Comparison of ENCODE assay signal across 8 cellular contexts in the genomic region with DNA sequence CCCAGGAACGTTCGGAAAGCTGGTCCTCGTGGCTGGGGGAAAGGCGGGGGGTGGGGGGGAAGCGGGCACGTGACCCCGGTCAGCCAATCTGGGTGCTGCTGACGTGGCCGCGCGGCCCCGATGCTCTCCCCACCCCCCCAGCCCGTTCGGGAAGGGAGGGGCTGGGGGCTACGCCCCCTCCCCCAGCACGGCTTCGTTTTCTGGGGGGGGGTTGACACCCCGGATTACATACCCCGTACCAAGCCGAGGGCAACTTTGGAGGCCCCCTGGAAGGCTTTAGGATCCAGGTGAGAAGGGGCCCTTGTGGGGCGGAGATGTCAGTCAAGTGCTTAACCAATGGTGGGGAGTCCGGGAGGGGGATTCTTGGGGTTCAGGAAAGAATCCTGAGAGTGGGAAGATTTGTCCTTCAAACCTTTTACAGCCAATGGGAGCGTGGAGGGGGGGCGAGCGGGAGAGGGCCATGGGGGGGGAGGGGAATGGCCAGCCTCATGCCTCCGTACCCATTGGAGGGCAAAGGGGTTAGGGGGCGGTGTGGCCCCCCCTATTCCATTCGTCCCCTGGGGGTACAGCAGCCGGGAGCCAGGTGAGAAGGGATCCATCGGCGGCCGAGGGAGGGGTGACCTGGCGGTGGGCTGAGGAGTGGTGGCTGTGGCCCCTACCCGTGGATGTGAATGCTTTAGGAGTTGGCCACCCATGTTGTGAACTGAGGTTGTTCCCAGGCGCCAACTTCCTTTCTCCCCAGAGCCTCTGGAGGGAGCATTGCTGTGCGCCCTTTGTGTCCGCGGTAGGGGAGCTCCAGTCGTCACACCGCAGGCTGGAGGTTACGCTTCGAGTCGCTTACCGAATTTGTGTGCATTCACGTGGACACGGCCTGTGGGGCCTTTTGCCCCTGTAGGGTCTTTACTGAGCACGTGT. TPM values are rescaled to one million over a fixed set of nuclear protein-coding genes. Genes with fewer than 3 reads are reported as not detected.
A peak's percentile ranks its signal among the peaks of the same experiment; 100 is the strongest.
DNase-seq lines count a peak whose midpoint lies in the region; ATAC-seq and TF ChIP-seq lines count a peak whose summit lies in the region.

No MANE protein-coding gene starts in this region.

- ATAC-seq in HG02973 (IDR thresholded peaks at IDR 0.05; ENCODE audit: unreplicated experiment) (peak; percentile 1), lower lobe of right lung (peak; percentile 56 to 61), HG03378 (IDR thresholded peaks at IDR 0.05; ENCODE audit: unreplicated experiment) (no peak)

- peak; percentile 95 for DNase-seq in GM03348 (ENCODE audit: low spot score)
- DNase-seq in NCI-H69 (lab: John Stamatoyannopoulos, UW), result peak; percentile 97
- DNase-seq in activated CD4-positive, alpha-beta memory T cell treated with anti-CD3 and anti-CD28 coated beads, Interleukin-2, amount 10 ng/mL, durations not matched to agents 7 days and 5 days, result peak; percentile 71
- DNase-seq in ecto neural progenitor cell (ENCODE audit: low spot score), result peak; percentile 86
- peak; percentile 83 for DNase-seq in lower lobe of right lung
- DNase-seq in stimulated activated CD4-positive, alpha-beta T cell treated with anti-CD3 and anti-CD28 coated beads, TNF-alpha, amount 100 ng/mL, for 48 hours (ENCODE audit: low read depth in 3 of 3), result peak in 2 of 3 donors; percentile 64 to 72

- peaks cover 16% of the 10 kb centered on the region for H3K4me1 ChIP-seq in lower lobe of right lung

- peak overlapping the region; percentile 96 for H3K4me3 ChIP-seq in lower lobe of right lung

- no peaks in the 10 kb centered on the region for H3K27me3 Mint-ChIP-seq in activated CD4-positive, alpha-beta memory T cell treated with anti-CD3 and anti-CD28 coated beads, Interleukin-2, amount 10 ng/mL, durations not matched to agents 7 days and 5 days

- peaks cover 16% of the 10 kb centered on the region for H3K36me3 ChIP-seq in lower lobe of right lung

- H3K27ac Mint-ChIP-seq in activated CD4-positive, alpha-beta memory T cell treated with anti-CD3 and anti-CD28 coated beads, Interleukin-2, amount 10 ng/mL, durations not matched to agents 7 days and 5 days, result peak overlapping the region; percentile 98

- peaks cover 49% of the 10 kb centered on the region for H3K36me3 Mint-ChIP-seq in activated CD4-positive, alpha-beta memory T cell treated with anti-CD3 and anti-CD28 coated beads, Interleukin-2, amount 10 ng/mL, durations not matched to agents 7 days and 5 days (ENCODE audit: low read depth)

- no peaks in the 10 kb centered on the region for H3K9me3 ChIP-seq in lower lobe of right lung

- peak overlapping the region; percentile 97 for H3K4me3 Mint-ChIP-seq in activated CD4-positive, alpha-beta memory T cell treated with anti-CD3 and anti-CD28 coated beads, Interleukin-2, amount 10 ng/mL, durations not matched to agents 7 days and 5 days

- intact Hi-C loops in lower lobe of right lung (cut with DNase I), result no loop called here

- H3K27ac ChIP-seq in lower lobe of right lung, result peak overlapping the region; percentile 98

- no peak for TF ChIP-seq CTCF in lower lobe of right lung (IDR thresholded peaks at IDR 0.05)

- H3K27me3 ChIP-seq in lower lobe of right lung (ENCODE audit: low read depth), result no peaks in the 10 kb centered on the region

- POLR2A ChIA-PET in activated CD4-positive, alpha-beta memory T cell treated with anti-CD3 and anti-CD28 coated beads, Interleukin-2, amount 10 ng/mL, durations not matched to agents 7 days and 5 days (lab: Charles Lee), result interaction anchor here (0.7 to 17.7 kb wide), 20 partner anchors 8 to 777 kb away, joined by 3 to 656 read pairs (median 12); a partner anchor contains a TSS

- H3K9me3 Mint-ChIP-seq in activated CD4-positive, alpha-beta memory T cell treated with anti-CD3 and anti-CD28 coated beads, Interleukin-2, amount 10 ng/mL, durations not matched to agents 7 days and 5 days, result no peaks in the 10 kb centered on the region

- peaks cover 25% of the 10 kb centered on the region for H3K4me1 Mint-ChIP-seq in activated CD4-positive, alpha-beta memory T cell treated with anti-CD3 and anti-CD28 coated beads, Interleukin-2, amount 10 ng/mL, durations not matched to agents 7 days and 5 days

- CTCF ChIA-PET in activated CD4-positive, alpha-beta memory T cell treated with anti-CD3 and anti-CD28 coated beads, Interleukin-2, amount 10 ng/mL, durations not matched to agents 7 days and 5 days (lab: Charles Lee), result interaction anchor here (0.9 to 13.5 kb wide), 11 partner anchors 12 to 774 kb away, joined by 3 to 259 read pairs (median 20); a partner anchor contains a TSS

RNA-seq across cellular contexts. Expression of a gene that starts 0.6 kb away (rescaled TPM):
- total RNA-seq in activated CD4-positive, alpha-beta memory T cell treated with anti-CD3 and anti-CD28 coated beads, Interleukin-2, amount 10 ng/mL, durations not matched to agents 7 days and 5 days, result 100 to 1,000 TPM; 290 to 297 TPM
- total RNA-seq in lower lobe of right lung, result 173 TPM

RNA-seq across cellular contexts. Expression of a gene that starts 16.1 kb away (rescaled TPM):
- 10 to 100 TPM; 54.0 to 54.3 TPM for total RNA-seq in activated CD4-positive, alpha-beta memory T cell treated with anti-CD3 and anti-CD28 coated beads, Interleukin-2, amount 10 ng/mL, durations not matched to agents 7 days and 5 days
- 283 TPM for total RNA-seq in lower lobe of right lung

RNA-seq across cellular contexts. Expression of a gene that starts 28.2 kb away (rescaled TPM):
- total RNA-seq in activated CD4-positive, alpha-beta memory T cell treated with anti-CD3 and anti-CD28 coated beads, Interleukin-2, amount 10 ng/mL, durations not matched to agents 7 days and 5 days, result 10 to 100 TPM; 19.1 to 20.0 TPM
- 208 TPM for total RNA-seq in lower lobe of right lung

RNA-seq across cellular contexts. Expression of a gene that starts 40.4 kb away (rescaled TPM):
- 1 to 10 TPM; 3.4 to 4.1 TPM for total RNA-seq in activated CD4-positive, alpha-beta memory T cell treated with anti-CD3 and anti-CD28 coated beads, Interleukin-2, amount 10 ng/mL, durations not matched to agents 7 days and 5 days
- total RNA-seq in lower lobe of right lung, result 31.2 TPM
